Comparison of ENCODE assay signal across 8 cellular contexts in the genomic region with DNA sequence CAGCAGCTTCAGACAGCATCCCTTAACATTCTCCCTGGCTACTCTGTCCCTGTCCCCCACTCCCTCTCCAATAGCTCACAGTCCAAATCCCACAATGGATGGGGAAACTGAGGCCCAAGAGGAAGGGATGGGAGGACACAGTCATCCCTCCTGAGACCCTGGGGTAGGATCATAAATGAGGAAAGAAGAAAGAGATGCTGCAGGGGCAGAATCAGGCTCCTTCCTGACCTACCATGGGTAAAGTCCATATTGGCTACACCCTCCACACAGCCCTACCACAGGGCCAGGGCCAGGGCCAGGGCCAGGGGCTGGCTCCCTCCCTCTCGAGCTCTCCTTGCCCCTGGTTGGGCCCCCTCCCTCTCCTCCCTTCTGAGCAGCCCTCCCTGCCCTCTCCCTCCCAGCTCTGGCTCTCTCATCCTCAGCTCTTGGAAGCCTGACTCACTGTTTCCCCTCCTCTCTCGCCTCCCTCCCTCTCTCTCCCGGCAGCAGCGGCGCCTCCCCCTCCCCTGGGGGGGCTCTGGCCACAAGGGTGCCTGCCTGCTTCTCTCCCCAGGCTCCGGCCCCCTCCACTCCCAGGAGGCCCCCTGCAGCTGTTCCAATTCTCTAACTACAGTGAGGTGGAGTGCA. TPM values are rescaled to one million over a fixed set of nuclear protein-coding genes. Genes with fewer than 3 reads are reported as not detected.
A peak's percentile ranks its signal among the peaks of the same experiment; 100 is the strongest.
DNase-seq lines count a peak whose midpoint lies in the region; ATAC-seq and TF ChIP-seq lines count a peak whose summit lies in the region.

No MANE protein-coding gene starts in this region.

- no peaks in the 10 kb centered on the region for H3K9me3 Mint-ChIP-seq in T-helper 2 cell treated with Interferon-gamma antibody and Interleukin-4, amounts not matched to agents 5 μg/mL and 100 μg/mL, for 36 hours
- H3K9me3 Mint-ChIP-seq in WTC11, result no peaks in the 10 kb centered on the region
- no peaks in the 10 kb centered on the region for H3K9me3 Mint-ChIP-seq in naive thymus-derived CD8-positive, alpha-beta T cell

- H3K9me3 ChIP-seq in endocrine pancreas (ENCODE audit: control insufficient read depth, low read length) (no peaks in the 10 kb centered on the region), thyroid gland (no peaks in the 10 kb centered on the region)

- no peak for TF ChIP-seq POLR2A in thyroid gland (IDR thresholded peaks at IDR 0.05)

- H3K27me3 ChIP-seq in endocrine pancreas (ENCODE audit: control insufficient read depth, insufficient read depth, low read length), result no peaks in the 10 kb centered on the region
- H3K27me3 ChIP-seq in thyroid gland, result no peaks in the 10 kb centered on the region

- no peak overlapping the region for H3K4me3 ChIP-seq in endocrine pancreas (ENCODE audit: control insufficient read depth, insufficient read depth, low read length)
- no peak overlapping the region for H3K4me3 ChIP-seq in thyroid gland (replicated peaks in 1 of 3)

- intact Hi-C loops in thyroid gland (cut with DNase I), result loop anchor here (5.0 kb wide), 1 partner anchor 42 kb away; no protein-coding TSS in a partner anchor

- POLR2A ChIA-PET in WTC11 (lab: Charles Lee), result interaction anchor here (1.0 to 6.5 kb wide), 3 partner anchors 24 to 42 kb away, joined by 5 to 33 read pairs (median 15); no protein-coding TSS in a partner anchor
- POLR2A ChIA-PET in naive thymus-derived CD8-positive, alpha-beta T cell (lab: Charles Lee), result interaction anchor here (0.8 to 1.3 kb wide), 2 partner anchors 30 to 74 kb away, joined by 3 to 4 read pairs; no protein-coding TSS in a partner anchor

- TF ChIP-seq CTCF in WTC11 (IDR thresholded peaks at IDR 0.05) (no peak), thyroid gland (IDR thresholded peaks at IDR 0.05) (no peak)

- CTCF ChIA-PET in WTC11 (lab: Charles Lee), result interaction anchor here (0.5 to 13.6 kb wide), 20 partner anchors 9 to 241 kb away, joined by 3 to 376 read pairs (median 7); partner anchors contain the start of gene WASF2

- peaks cover 33% of the 10 kb centered on the region for H3K4me1 Mint-ChIP-seq in T-helper 2 cell treated with Interferon-gamma antibody and Interleukin-4, amounts not matched to agents 5 μg/mL and 100 μg/mL, for 36 hours (ENCODE audit: low read depth)
- H3K4me1 Mint-ChIP-seq in WTC11, result peaks cover 29% of the 10 kb centered on the region
- peaks cover 5 to 41% (median 28%) of the 10 kb centered on the region in 4 donors for H3K4me1 Mint-ChIP-seq in naive thymus-derived CD8-positive, alpha-beta T cell

- no peaks in the 10 kb centered on the region for H3K27me3 Mint-ChIP-seq in T-helper 2 cell treated with Interferon-gamma antibody and Interleukin-4, amounts not matched to agents 5 μg/mL and 100 μg/mL, for 36 hours (ENCODE audit: low read depth)
- no peaks in the 10 kb centered on the region for H3K27me3 Mint-ChIP-seq in WTC11 (ENCODE audit: low read depth)
- H3K27me3 Mint-ChIP-seq in naive thymus-derived CD8-positive, alpha-beta T cell, result no peaks in the 10 kb centered on the region

- H3K36me3 Mint-ChIP-seq in T-helper 2 cell treated with Interferon-gamma antibody and Interleukin-4, amounts not matched to agents 5 μg/mL and 100 μg/mL, for 36 hours (ENCODE audit: low read depth), result no peaks in the 10 kb centered on the region
- no peaks in the 10 kb centered on the region for H3K36me3 Mint-ChIP-seq in WTC11
- H3K36me3 Mint-ChIP-seq in naive thymus-derived CD8-positive, alpha-beta T cell, result no peaks in the 10 kb centered on the region

- peak overlapping the region; percentile 73 for H3K9ac ChIP-seq in endocrine pancreas (ENCODE audit: control insufficient read depth, insufficient read depth, low read length)

- H3K4me3 Mint-ChIP-seq in T-helper 2 cell treated with Interferon-gamma antibody and Interleukin-4, amounts not matched to agents 5 μg/mL and 100 μg/mL, for 36 hours, result peak overlapping the region; percentile 9
- no peak overlapping the region for H3K4me3 Mint-ChIP-seq in WTC11
- H3K4me3 Mint-ChIP-seq in naive thymus-derived CD8-positive, alpha-beta T cell, result peak overlapping the region in 7 of 10 donors; percentile 5 to 70 (median 41)

- peak; percentile 66 for DNase-seq in T-helper 2 cell treated with Interferon-gamma antibody and Interleukin-4, amounts not matched to agents 5 μg/mL and 100 μg/mL, for 36 hours (ENCODE audit: low spot score)
- DNase-seq in T-helper 2 cell (no peak), WTC11 (ENCODE audit: low spot score) (no peak), thyroid gland (peak; percentile 74 to 84)
- DNase-seq in naive thymus-derived CD8-positive, alpha-beta T cell, result peak in 1 of 10 donors; percentile 13

- H3K4me1 ChIP-seq in endocrine pancreas (ENCODE audit: control insufficient read depth, insufficient read depth, low read length) (no peaks in the 10 kb centered on the region), thyroid gland (peaks cover 82 to 84% of the 10 kb centered on the region in 2 donors)

- 2 to 6% methylated on average over 6 of the region's 6 CpGs for WGBS in thyroid gland, 2 donors

- peak overlapping the region; percentile 96 to 98 (median 97) for H3K27ac ChIP-seq in thyroid gland

- H3K36me3 ChIP-seq in endocrine pancreas (ENCODE audit: control insufficient read depth, insufficient read depth, low read length), result no peaks in the 10 kb centered on the region
- no peaks in the 10 kb centered on the region for H3K36me3 ChIP-seq in thyroid gland

- H3K27ac Mint-ChIP-seq in T-helper 2 cell treated with Interferon-gamma antibody and Interleukin-4, amounts not matched to agents 5 μg/mL and 100 μg/mL, for 36 hours, result no peak overlapping the region
- peak overlapping the region; percentile 38; the same call in 1 of the 2 replicates for H3K27ac Mint-ChIP-seq in WTC11
- H3K27ac Mint-ChIP-seq in naive thymus-derived CD8-positive, alpha-beta T cell, result peak overlapping the region in 4 of 10 donors; percentile 23 to 80 (median 60)

- no peak for ATAC-seq in WTC11
- no peak for ATAC-seq in naive thymus-derived CD8-positive, alpha-beta T cell
- ATAC-seq in GM21737 (IDR thresholded peaks at IDR 0.05; ENCODE audit: unreplicated experiment), result no peak
- no peak for ATAC-seq in GM19452 (IDR thresholded peaks at IDR 0.05; ENCODE audit: unreplicated experiment)

TF ChIP-seq in WTC11, 78 proteins besides CTCF, POLR2A, EP300 and RAD21:
- TF ChIP-seq HMGA2 (CRISPR knock-in tag; IDR thresholded peaks at IDR 0.05) (no peak), ZNF423 (CRISPR knock-in tag; IDR thresholded peaks at IDR 0.05) (peak; percentile 51; the same call in 1 of the 2 replicates)

RNA-seq across cellular contexts. Expression of gene AHDC1, which starts 4.9 kb away (rescaled TPM):
- total RNA-seq in WTC11 (2021) (31.6 to 49.0 TPM (median 32.6 TPM) in 3 replicates), thyroid gland (10 to 100 TPM; 25.5 to 91.4 (median 47.8) TPM)
- 10 to 100 TPM; 19.6 to 24.7 TPM for total RNA-seq in naive thymus-derived CD8-positive, alpha-beta T cell
- polyA plus RNA-seq in naive thymus-derived CD8-positive, alpha-beta T cell, result 1 to 10 TPM in 2 of 3 donors, under 1 TPM in 1; 0.57 to 2.4 (median 1.0) TPM

RNA-seq across cellular contexts. Expression of gene FGR, which starts 36.0 kb away (rescaled TPM):
- total RNA-seq in WTC11 (2021) (0.30 to 0.77 TPM (median 0.46 TPM) in 3 replicates), thyroid gland (1 to 10 TPM; 4.6 to 7.1 (median 6.4) TPM)
- total RNA-seq in naive thymus-derived CD8-positive, alpha-beta T cell, result 1 to 10 TPM; 2.0 to 2.3 TPM
- polyA plus RNA-seq in naive thymus-derived CD8-positive, alpha-beta T cell, result 10 to 100 TPM in 1 of 3 donors, 1 to 10 TPM in 2; 1.8 to 69.5 (median 3.3) TPM

Comparison
In these comparisons a context has a peak if more than half of its experiments do, and no peak if none do; other contexts are left out.
1. DNase-seq: peak in T-helper 2 cell treated with Interferon-gamma antibody and Interleukin-4, amounts not matched to agents 5 μg/mL and 100 μg/mL, for 36 hours (single experiment) and thyroid gland (2 of 2); none in T-helper 2 cell (0 of 5) and WTC11 (single experiment).